Comparison of ENCODE assay signal across 3 cellular contexts in genomic region chr16:27706803-27707685, GRCh38.
TF ChIP-seq lines count a peak whose summit lies in the region.

No MANE protein-coding gene starts in this region.

TF ChIP-seq in SK-N-SH, 30 proteins besides CTCF, POLR2A, EP300 and RAD21 (continued from another document):
- TF ChIP-seq REST (IDR thresholded peaks at IDR 0.05; ENCODE audit: low read depth, low read length): no peak

TF ChIP-seq in SK-N-SH treated with all-trans-retinoic acid at 6 μM for 48 hours, 23 proteins besides CTCF, POLR2A, EP300 and RAD21:
- TF ChIP-seq TSHZ2 (CRISPR knock-in tag; IDR thresholded peaks at IDR 0.05): no peak
- TF ChIP-seq ISL1 (CRISPR knock-in tag; IDR thresholded peaks at IDR 0.05): no peak
- no peak for TF ChIP-seq ZC3H10 (CRISPR knock-in tag; IDR thresholded peaks at IDR 0.05)
- TF ChIP-seq ZNF565 (CRISPR knock-in tag; conservative IDR thresholded peaks at IDR 0.05; ENCODE audit: low read depth): no peak
- TF ChIP-seq CSDC2 (CRISPR knock-in tag; IDR thresholded peaks at IDR 0.05): no peak
- TF ChIP-seq TCF4 (CRISPR knock-in tag; IDR thresholded peaks at IDR 0.05; ENCODE audit: borderline replicate concordance): no peak
- no peak for TF ChIP-seq ZNF70 (CRISPR knock-in tag; IDR thresholded peaks at IDR 0.05)
- TF ChIP-seq ESRRG (CRISPR knock-in tag; IDR thresholded peaks at IDR 0.05): no peak
- no peak for TF ChIP-seq POU6F1 (CRISPR knock-in tag; IDR thresholded peaks at IDR 0.05; ENCODE audit: borderline replicate concordance, low read depth)
- TF ChIP-seq, protein P1, sequence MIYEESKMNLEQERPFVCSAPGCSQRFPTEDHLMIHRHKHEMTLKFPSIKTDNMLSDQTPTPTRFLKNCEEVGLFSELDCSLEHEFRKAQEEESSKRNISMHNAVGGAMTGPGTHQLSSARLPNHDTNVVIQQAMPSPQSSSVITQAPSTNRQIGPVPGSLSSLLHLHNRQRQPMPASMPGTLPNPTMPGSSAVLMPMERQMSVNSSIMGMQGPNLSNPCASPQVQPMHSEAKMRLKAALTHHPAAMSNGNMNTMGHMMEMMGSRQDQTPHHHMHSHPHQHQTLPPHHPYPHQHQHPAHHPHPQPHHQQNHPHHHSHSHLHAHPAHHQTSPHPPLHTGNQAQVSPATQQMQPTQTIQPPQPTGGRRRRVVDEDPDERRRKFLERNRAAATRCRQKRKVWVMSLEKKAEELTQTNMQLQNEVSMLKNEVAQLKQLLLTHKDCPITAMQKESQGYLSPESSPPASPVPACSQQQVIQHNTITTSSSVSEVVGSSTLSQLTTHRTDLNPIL (CRISPR knock-in tag; IDR thresholded peaks at IDR 0.05; ENCODE audit: low read depth): no peak
- TF ChIP-seq GLIS3 (CRISPR knock-in tag; IDR thresholded peaks at IDR 0.05): no peak
- no peak for TF ChIP-seq PPARA (CRISPR knock-in tag; IDR thresholded peaks at IDR 0.05; ENCODE audit: borderline replicate concordance)
- TF ChIP-seq, protein P2, sequence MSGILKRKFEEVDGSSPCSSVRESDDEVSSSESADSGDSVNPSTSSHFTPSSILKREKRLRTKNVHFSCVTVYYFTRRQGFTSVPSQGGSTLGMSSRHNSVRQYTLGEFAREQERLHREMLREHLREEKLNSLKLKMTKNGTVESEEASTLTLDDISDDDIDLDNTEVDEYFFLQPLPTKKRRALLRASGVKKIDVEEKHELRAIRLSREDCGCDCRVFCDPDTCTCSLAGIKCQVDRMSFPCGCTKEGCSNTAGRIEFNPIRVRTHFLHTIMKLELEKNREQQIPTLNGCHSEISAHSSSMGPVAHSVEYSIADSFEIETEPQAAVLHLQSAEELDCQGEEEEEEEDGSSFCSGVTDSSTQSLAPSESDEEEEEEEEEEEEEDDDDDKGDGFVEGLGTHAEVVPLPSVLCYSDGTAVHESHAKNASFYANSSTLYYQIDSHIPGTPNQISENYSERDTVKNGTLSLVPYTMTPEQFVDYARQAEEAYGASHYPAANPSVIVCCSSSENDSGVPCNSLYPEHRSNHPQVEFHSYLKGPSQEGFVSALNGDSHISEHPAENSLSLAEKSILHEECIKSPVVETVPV (CRISPR knock-in tag; IDR thresholded peaks at IDR 0.05): no peak
- TF ChIP-seq OSR1 (CRISPR knock-in tag; IDR thresholded peaks at IDR 0.05): no peak
- no peak for TF ChIP-seq RARB (CRISPR knock-in tag; IDR thresholded peaks at IDR 0.05)
- no peak for TF ChIP-seq SNAI2 (CRISPR knock-in tag; IDR thresholded peaks at IDR 0.05)
- TF ChIP-seq TOX (CRISPR knock-in tag; IDR thresholded peaks at IDR 0.05; ENCODE audit: borderline replicate concordance): no peak
- no peak for TF ChIP-seq BACH2 (CRISPR knock-in tag; IDR thresholded peaks at IDR 0.05; ENCODE audit: borderline replicate concordance)

TF ChIP-seq in K562, 482 proteins besides CTCF, POLR2A, EP300 and RAD21 (continued from another document):
- TF ChIP-seq TFAP4 (CRISPR knock-in tag; IDR thresholded peaks at IDR 0.05; ENCODE audit: borderline replicate concordance): peak; percentile 42; the same call in 1 of the 2 replicates
- peak; percentile 57; the same call in 1 of the 2 replicates for TF ChIP-seq ZNF263 (CRISPR knock-in tag; IDR thresholded peaks at IDR 0.05; ENCODE audit: borderline replicate concordance)
